Comparison of ENCODE assay signal across 1 cellular context in the genomic region with DNA sequence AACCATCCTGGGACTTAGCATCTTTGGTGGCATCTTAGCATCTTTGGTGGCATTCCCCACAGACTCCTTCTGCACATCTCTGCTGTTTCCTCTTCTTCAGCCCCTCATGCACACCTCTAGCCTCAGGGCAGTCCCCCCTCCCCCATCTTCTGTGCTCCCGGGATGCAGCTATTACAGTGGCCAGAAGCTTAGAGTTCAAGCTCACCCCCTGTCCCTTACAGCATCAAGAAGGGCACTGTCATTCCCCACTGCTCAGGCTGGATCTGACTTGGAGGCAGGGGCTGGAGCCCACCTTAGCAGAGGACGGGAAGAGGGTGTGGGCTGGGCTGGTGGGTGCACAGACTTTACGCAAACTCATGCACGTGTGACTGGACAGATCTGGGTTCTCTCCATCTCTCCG.
A peak's percentile ranks its signal among the peaks of the same experiment; 100 is the strongest.
TF ChIP-seq lines count a peak whose summit lies in the region.

No MANE protein-coding gene starts in this region.

TF ChIP-seq in HepG2, 621 proteins besides CTCF, POLR2A, EP300 and RAD21:
- TF ChIP-seq ZNF577 (CRISPR knock-in tag; IDR thresholded peaks at IDR 0.05; ENCODE audit: borderline replicate concordance, low read depth) (no peak), ZNF772 (CRISPR knock-in tag; IDR thresholded peaks at IDR 0.05) (no peak), ZNF629 (CRISPR knock-in tag; conservative IDR thresholded peaks at IDR 0.05) (no peak), RBM39 (IDR thresholded peaks at IDR 0.05; ENCODE audit: low read depth, low read length, poor library complexity, severe bottlenecking) (no peak), TEAD2 (CRISPR knock-in tag; IDR thresholded peaks at IDR 0.05) (no peak)
- TF ChIP-seq, protein P1, sequence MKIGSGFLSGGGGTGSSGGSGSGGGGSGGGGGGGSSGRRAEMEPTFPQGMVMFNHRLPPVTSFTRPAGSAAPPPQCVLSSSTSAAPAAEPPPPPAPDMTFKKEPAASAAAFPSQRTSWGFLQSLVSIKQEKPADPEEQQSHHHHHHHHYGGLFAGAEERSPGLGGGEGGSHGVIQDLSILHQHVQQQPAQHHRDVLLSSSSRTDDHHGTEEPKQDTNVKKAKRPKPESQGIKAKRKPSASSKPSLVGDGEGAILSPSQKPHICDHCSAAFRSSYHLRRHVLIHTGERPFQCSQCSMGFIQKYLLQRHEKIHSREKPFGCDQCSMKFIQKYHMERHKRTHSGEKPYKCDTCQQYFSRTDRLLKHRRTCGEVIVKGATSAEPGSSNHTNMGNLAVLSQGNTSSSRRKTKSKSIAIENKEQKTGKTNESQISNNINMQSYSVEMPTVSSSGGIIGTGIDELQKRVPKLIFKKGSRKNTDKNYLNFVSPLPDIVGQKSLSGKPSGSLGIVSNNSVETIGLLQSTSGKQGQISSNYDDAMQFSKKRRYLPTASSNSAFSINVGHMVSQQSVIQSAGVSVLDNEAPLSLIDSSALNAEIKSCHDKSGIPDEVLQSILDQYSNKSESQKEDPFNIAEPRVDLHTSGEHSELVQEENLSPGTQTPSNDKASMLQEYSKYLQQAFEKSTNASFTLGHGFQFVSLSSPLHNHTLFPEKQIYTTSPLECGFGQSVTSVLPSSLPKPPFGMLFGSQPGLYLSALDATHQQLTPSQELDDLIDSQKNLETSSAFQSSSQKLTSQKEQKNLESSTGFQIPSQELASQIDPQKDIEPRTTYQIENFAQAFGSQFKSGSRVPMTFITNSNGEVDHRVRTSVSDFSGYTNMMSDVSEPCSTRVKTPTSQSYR (CRISPR knock-in tag; IDR thresholded peaks at IDR 0.05; ENCODE audit: borderline replicate concordance), result 0 out of 2 replicates have a peak, but pooled peaks have one; percentile 16
- TF ChIP-seq, protein P2, sequence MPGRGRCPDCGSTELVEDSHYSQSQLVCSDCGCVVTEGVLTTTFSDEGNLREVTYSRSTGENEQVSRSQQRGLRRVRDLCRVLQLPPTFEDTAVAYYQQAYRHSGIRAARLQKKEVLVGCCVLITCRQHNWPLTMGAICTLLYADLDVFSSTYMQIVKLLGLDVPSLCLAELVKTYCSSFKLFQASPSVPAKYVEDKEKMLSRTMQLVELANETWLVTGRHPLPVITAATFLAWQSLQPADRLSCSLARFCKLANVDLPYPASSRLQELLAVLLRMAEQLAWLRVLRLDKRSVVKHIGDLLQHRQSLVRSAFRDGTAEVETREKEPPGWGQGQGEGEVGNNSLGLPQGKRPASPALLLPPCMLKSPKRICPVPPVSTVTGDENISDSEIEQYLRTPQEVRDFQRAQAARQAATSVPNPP (CRISPR knock-in tag; IDR thresholded peaks at IDR 0.05), result no peak
